8 cellular contexts compared by ENCODE assay signal in the genomic region with DNA sequence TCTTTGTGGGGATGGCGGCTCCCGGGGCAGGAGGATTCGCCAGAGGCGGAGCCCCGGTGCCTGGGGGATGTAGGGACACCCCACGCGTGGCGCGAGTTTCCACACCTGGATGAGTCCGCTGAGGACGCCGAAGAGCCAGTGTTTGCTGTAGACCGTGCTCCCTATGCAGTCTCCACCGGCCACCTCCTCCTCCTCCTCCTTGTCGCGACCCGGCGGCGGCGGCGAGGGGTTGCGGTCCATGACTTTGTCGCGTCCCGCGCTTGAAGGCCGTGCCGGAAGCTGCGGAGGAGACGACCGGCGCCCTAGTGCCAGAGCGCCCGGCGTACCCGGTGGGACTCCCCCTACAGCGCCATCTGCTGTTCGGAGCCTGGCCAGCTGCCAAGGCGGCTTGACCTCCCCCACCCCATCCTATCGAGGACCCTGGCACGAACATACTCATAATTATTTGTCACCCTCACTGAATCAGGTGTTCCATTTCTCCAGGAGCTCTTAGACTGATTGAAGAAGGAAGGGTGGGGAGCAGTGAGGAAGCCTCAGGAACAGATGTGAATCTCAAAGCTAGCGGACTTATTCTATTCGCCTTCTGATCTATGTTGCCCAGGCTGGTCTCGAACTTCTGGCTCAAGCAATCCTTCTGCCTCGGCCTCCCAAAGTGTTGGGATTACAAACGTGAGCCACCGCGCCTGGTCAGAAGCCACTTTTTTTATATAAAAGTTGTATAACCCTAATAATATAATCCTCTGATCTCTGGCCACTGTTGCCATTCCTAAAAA. TPM values are rescaled to one million over a fixed set of nuclear protein-coding genes. Genes with fewer than 3 reads are reported as not detected.
DNase-seq lines count a peak whose midpoint lies in the region; ATAC-seq and TF ChIP-seq lines count a peak whose summit lies in the region.

A gene with protein sequence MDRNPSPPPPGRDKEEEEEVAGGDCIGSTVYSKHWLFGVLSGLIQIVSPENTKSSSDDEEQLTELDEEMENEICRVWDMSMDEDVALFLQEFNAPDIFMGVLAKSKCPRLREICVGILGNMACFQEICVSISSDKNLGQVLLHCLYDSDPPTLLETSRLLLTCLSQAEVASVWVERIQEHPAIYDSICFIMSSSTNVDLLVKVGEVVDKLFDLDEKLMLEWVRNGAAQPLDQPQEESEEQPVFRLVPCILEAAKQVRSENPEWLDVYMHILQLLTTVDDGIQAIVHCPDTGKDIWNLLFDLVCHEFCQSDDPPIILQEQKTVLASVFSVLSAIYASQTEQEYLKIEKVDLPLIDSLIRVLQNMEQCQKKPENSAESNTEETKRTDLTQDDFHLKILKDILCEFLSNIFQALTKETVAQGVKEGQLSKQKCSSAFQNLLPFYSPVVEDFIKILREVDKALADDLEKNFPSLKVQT (minus strand): TSS at position 281 of the 773 bp plus-strand sequence. CDS start 41 bp downstream, at position 240.

- no peaks in the 10 kb centered on the region for H3K27me3 ChIP-seq in CD8-positive, alpha-beta T cell (ENCODE audit: insufficient read depth, low read length)

- no peaks in the 10 kb centered on the region for H3K9me3 ChIP-seq in CD8-positive, alpha-beta T cell (ENCODE audit: low read length)

- H3K36me3 Mint-ChIP-seq in CD8-positive, alpha-beta T cell, result peaks cover 26% of the 10 kb centered on the region
- peaks cover 16% of the 10 kb centered on the region for H3K36me3 Mint-ChIP-seq in activated CD4-positive, alpha-beta memory T cell treated with anti-CD3 and anti-CD28 coated beads, Interleukin-2, amount 10 ng/mL, durations not matched to agents 7 days and 5 days (ENCODE audit: low read depth)

- peaks cover 10% of the 10 kb centered on the region for H3K4me1 ChIP-seq in CD8-positive, alpha-beta T cell (ENCODE audit: insufficient read depth, low read length)

- POLR2A ChIA-PET in CD8-positive, alpha-beta T cell (lab: Charles Lee), result interaction anchor here (0.9 to 1.4 kb wide), 4 partner anchors 92 to 288 kb away, joined by 3 to 7 read pairs (median 4); partner anchors contain the start of gene LDHA
- POLR2A ChIA-PET in activated CD4-positive, alpha-beta memory T cell treated with anti-CD3 and anti-CD28 coated beads, Interleukin-2, amount 10 ng/mL, durations not matched to agents 7 days and 5 days (lab: Charles Lee), result interaction anchor here (0.6 to 2.2 kb wide), 16 partner anchors 8 to 592 kb away, joined by 3 to 18 read pairs (median 4); partner anchors contain the start of genes HPS5, SERGEF, SPTY2D1 and TSG101

- CTCF ChIA-PET in CD8-positive, alpha-beta T cell (lab: Charles Lee), result interaction anchor here (0.6 to 2.2 kb wide), 20 partner anchors 9 to 693 kb away, joined by 3 to 28 read pairs (median 4); partner anchors contain the start of gene SERGEF
- CTCF ChIA-PET in activated CD4-positive, alpha-beta memory T cell treated with anti-CD3 and anti-CD28 coated beads, Interleukin-2, amount 10 ng/mL, durations not matched to agents 7 days and 5 days (lab: Charles Lee), result interaction anchor here (0.6 to 4.2 kb wide), 24 partner anchors 10 to 722 kb away, joined by 3 to 30 read pairs (median 4); partner anchors contain the start of genes HPS5 and SERGEF

- peak within 1 kb of the TSS; percentile 87 for H3K27ac Mint-ChIP-seq in CD8-positive, alpha-beta T cell
- peak within 1 kb of the TSS; percentile 82 for H3K27ac Mint-ChIP-seq in activated CD4-positive, alpha-beta memory T cell treated with anti-CD3 and anti-CD28 coated beads, Interleukin-2, amount 10 ng/mL, durations not matched to agents 7 days and 5 days

- peaks cover 14% of the 10 kb centered on the region for H3K27me3 Mint-ChIP-seq in CD8-positive, alpha-beta T cell (ENCODE audit: low read depth)
- H3K27me3 Mint-ChIP-seq in activated CD4-positive, alpha-beta memory T cell treated with anti-CD3 and anti-CD28 coated beads, Interleukin-2, amount 10 ng/mL, durations not matched to agents 7 days and 5 days, result peaks cover 7% of the 10 kb centered on the region

- H3K4me3 ChIP-seq in CD8-positive, alpha-beta T cell (ENCODE audit: low read depth, low read length), result peak within 1 kb of the TSS; percentile 75

- peak within 1 kb of the TSS; percentile 62 for H3K27ac ChIP-seq in CD8-positive, alpha-beta T cell (ENCODE audit: low read depth, low read length)

- intact Hi-C loops in CD8-positive, alpha-beta T cell (cut with DNase I, micrococcal nuclease), result loop anchor here (1.0 to 10.0 kb wide), 14 partner anchors 93 to 1029 kb away; partner anchors contain the start of genes GTF2H1 (in 2 of the 2), HPS5 (in 2 of the 2), RPS13 (in 2 of the 2) and SPTY2D1 (in 2 of the 2)

- peak; percentile 73 to 93 (median 87) for DNase-seq in CD8-positive, alpha-beta T cell
- DNase-seq in NCI-H82 (lab: John Stamatoyannopoulos, UW), result peak; percentile 93
- DNase-seq in activated CD4-positive, alpha-beta memory T cell treated with anti-CD3 and anti-CD28 coated beads, Interleukin-2, amount 10 ng/mL, durations not matched to agents 7 days and 5 days, result peak; percentile 91
- peak; percentile 78 for DNase-seq in effector CD8-positive, alpha-beta T cell (lab: John Stamatoyannopoulos, UW)
- peak; percentile 87 for DNase-seq in medulla oblongata (ENCODE audit: extremely low spot score)
- DNase-seq in stimulated activated CD4-positive, alpha-beta T cell treated with anti-CD3 and anti-CD28 coated beads, TNF-alpha, amount 100 ng/mL, for 48 hours (ENCODE audit: low read depth in 3 of 3), result peak; percentile 85 to 91 (median 86)

- H3K4me1 Mint-ChIP-seq in CD8-positive, alpha-beta T cell (ENCODE audit: low read depth), result peaks cover 40% of the 10 kb centered on the region
- H3K4me1 Mint-ChIP-seq in activated CD4-positive, alpha-beta memory T cell treated with anti-CD3 and anti-CD28 coated beads, Interleukin-2, amount 10 ng/mL, durations not matched to agents 7 days and 5 days, result peaks cover 27% of the 10 kb centered on the region

- TF ChIP-seq CTCF in CD8-positive, alpha-beta T cell (IDR thresholded peaks at IDR 0.05), result peak; percentile 86

- peak; percentile 97 for ATAC-seq in CD8-positive, alpha-beta T cell
- peak; percentile 98 for ATAC-seq in GM19397 (IDR thresholded peaks at IDR 0.05; ENCODE audit: unreplicated experiment)
- ATAC-seq in HG03571 (IDR thresholded peaks at IDR 0.05; ENCODE audit: unreplicated experiment), result peak; percentile 96

- H3K36me3 ChIP-seq in CD8-positive, alpha-beta T cell (ENCODE audit: insufficient read depth, low read length), result peaks cover 3% of the 10 kb centered on the region

- H3K4me3 Mint-ChIP-seq in CD8-positive, alpha-beta T cell, result peak within 1 kb of the TSS; percentile 86
- peak within 1 kb of the TSS; percentile 92 for H3K4me3 Mint-ChIP-seq in activated CD4-positive, alpha-beta memory T cell treated with anti-CD3 and anti-CD28 coated beads, Interleukin-2, amount 10 ng/mL, durations not matched to agents 7 days and 5 days

- H3K9me3 Mint-ChIP-seq in CD8-positive, alpha-beta T cell, result no peaks in the 10 kb centered on the region
- no peaks in the 10 kb centered on the region for H3K9me3 Mint-ChIP-seq in activated CD4-positive, alpha-beta memory T cell treated with anti-CD3 and anti-CD28 coated beads, Interleukin-2, amount 10 ng/mL, durations not matched to agents 7 days and 5 days

RNA-seq across cellular contexts. Expression of the gene that starts here (rescaled TPM):
- total RNA-seq in CD8-positive, alpha-beta T cell, result 10 to 100 TPM; 23.8 to 28.2 TPM
- 10 to 100 TPM; 21.0 to 21.7 TPM for total RNA-seq in activated CD4-positive, alpha-beta memory T cell treated with anti-CD3 and anti-CD28 coated beads, Interleukin-2, amount 10 ng/mL, durations not matched to agents 7 days and 5 days

Comparison
In these comparisons a context has a peak if more than half of its experiments do, and no peak if none do; other contexts are left out.
1. Peak in every context shown above with its lines: DNase-seq, ATAC-seq, H3K4me3 ChIP-seq and H3K27ac ChIP-seq.